In genomic region chr18:26226229-26227050, GRCh38 we compare ENCODE assay signal across 8 cellular contexts. TPM values are rescaled to one million over a fixed set of nuclear protein-coding genes. Genes with fewer than 3 reads are reported as not detected.
DNase-seq lines count a peak whose midpoint lies in the region; ATAC-seq and FAIRE-seq lines count a peak whose summit lies in the region.

Gene TAF4B, plus strand, starts transcription at chr18:26226445. Its CDS starts 489 bp downstream, at chr18:26226934.

- intact Hi-C loops in T-helper 2 cell treated with Interferon-gamma antibody and Interleukin-4, amounts not matched to agents 100 ng/mL and 5 ng/mL, for 36 hours (cut with micrococcal nuclease): loop anchor here (1.0 kb wide), 4 partner anchors 11 to 322 kb away; partner anchors contain the start of genes KCTD1 and SS18
- intact Hi-C loops in right cardiac atrium (cut with DNase I): no loop called here

- under 1% methylated on average over 101 of the region's 101 CpGs for WGBS in right cardiac atrium

- H3K9me3 ChIP-seq in right cardiac atrium (ENCODE audit: control insufficient read depth, low read length): no peaks in the 10 kb centered on the region

- DNase-seq in NCI-H1694 treated with DMSO at 0.1 percent for 48 hours (lab: John Stamatoyannopoulos, UW) (peak; percentile 32), anterior cingulate cortex (lab: John Stamatoyannopoulos, UW) (peak; percentile 18 to 95 (median 89)), right cardiac atrium (peak; percentile 95 to 98 (median 97)), pulmonary artery endothelial cell (ENCODE audit: low read depth, low spot score) (peak; percentile 64), urothelium cell line (ENCODE audit: low spot score) (peak; percentile 83)

- H3K27ac ChIP-seq in right cardiac atrium (ENCODE audit: low read length): peak within 1 kb of the TSS; percentile 29

- H3K27me3 ChIP-seq in right cardiac atrium (ENCODE audit: control insufficient read depth, insufficient read depth): no peaks in the 10 kb centered on the region

- no peaks in the 10 kb centered on the region for H3K4me1 ChIP-seq in right cardiac atrium (ENCODE audit: control insufficient read depth, insufficient read depth, low read length)

- H3K4me3 ChIP-seq in right cardiac atrium (ENCODE audit: low read length): peak within 1 kb of the TSS; percentile 73

- no peak for FAIRE-seq in urothelium cell line (lab: Jason Lieb, UNC)

- peak; percentile 62 for ATAC-seq in GM18499 (IDR thresholded peaks at IDR 0.05; ENCODE audit: insufficient read depth, unreplicated experiment)
- peak; percentile 78 for ATAC-seq in HG02884 (IDR thresholded peaks at IDR 0.05; ENCODE audit: unreplicated experiment)
- peak; percentile 99 to 100 for ATAC-seq in right cardiac atrium

RNA-seq across cellular contexts. Expression of gene TAF4B, which starts in this region (rescaled TPM):
- total RNA-seq in T-helper 2 cell treated with Interferon-gamma antibody and Interleukin-4, amounts not matched to agents 100 ng/mL and 5 ng/mL, for 36 hours: 10.1 and 10.4 TPM in 2 replicates
- 1 to 10 TPM; 1.8 to 2.1 (median 1.8) TPM for total RNA-seq in right cardiac atrium
- polyA plus RNA-seq in right cardiac atrium: 0.81 TPM
- 4.9 and 5.4 TPM in 2 replicates for total RNA-seq in pulmonary artery endothelial cell

Comparison
In these comparisons a context has a peak if more than half of its experiments do, and no peak if none do; other contexts are left out.
1. Peak in every context shown above with its lines: DNase-seq, ATAC-seq, H3K4me3 ChIP-seq and H3K27ac ChIP-seq.
2. DNase-seq: peak in every context shown above with its lines; median percentile 97 in right cardiac atrium; 89 in anterior cingulate cortex; 83 in urothelium cell line; 64 in pulmonary artery endothelial cell; 32 in NCI-H1694 treated with DMSO at 0.1 percent for 48 hours.